Comparison of ENCODE assay signal across 21 cellular contexts in genomic region chr2:204896146-204896545, GRCh38.
A peak's percentile ranks its signal among the peaks of the same experiment; 100 is the strongest.
DNase-seq lines count a peak whose midpoint lies in the region; ATAC-seq, FAIRE-seq and TF ChIP-seq lines count a peak whose summit lies in the region.
"Had no signal": no experiment of that assay in that cellular context is flagged by ENCODE, and none has a peak within 500 bp of the region (broad histone marks: within the 10 kb centered on the region; RNA-seq: fewer than 3 reads in every experiment).

No MANE protein-coding gene starts in this region.

- H3K9me3 Mint-ChIP-seq in stimulated activated naive B cell treated with anti-CD40 and anti-IgM and Interleukin-4, amounts not matched to agents 10 μg/mL and 1 μg/mL and 100 μg/mL, for 72 hours: peaks cover 9 to 14% of the 10 kb centered on the region in 2 donors
- H3K9me3 Mint-ChIP-seq in CD14-positive monocyte: peaks cover 2 to 10% (median 5%) of the 10 kb centered on the region in 7 donors

- dilution Hi-C loops in IMR-90 (cut with HindIII; ENCODE audit: low sequenced_read_pairs, unreplicated experiment): no loop called here

- H2BK15ac ChIP-seq in IMR-90 (ENCODE audit: low read depth, low read length): no peak overlapping the region

- H3K4me3 Mint-ChIP-seq in stimulated activated naive B cell treated with anti-CD40 and anti-IgM and Interleukin-4, amounts not matched to agents 10 μg/mL and 1 μg/mL and 100 μg/mL, for 72 hours: no peak overlapping the region
- H3K4me3 Mint-ChIP-seq in CD14-positive monocyte: no peak overlapping the region
- H3K4me3 Mint-ChIP-seq: HFFc6; IgD-negative memory B cell; T-helper 1 cell treated with Interleukin-12 subunit alpha and Interleukin-12 subunit beta and Interleukin-4 antibody, amounts not matched to agents 30 μg/mL and 1 μg/mL, for 36 hours had no signal

- H2AFZ ChIP-seq in IMR-90 (replicated peaks; ENCODE audit: low read length, poor library complexity): no peak overlapping the region

- peaks cover 3 to 15% of the 10 kb centered on the region in 2 donors for H3K4me1 Mint-ChIP-seq in stimulated activated naive B cell treated with anti-CD40 and anti-IgM and Interleukin-4, amounts not matched to agents 10 μg/mL and 1 μg/mL and 100 μg/mL, for 72 hours
- H3K4me1 Mint-ChIP-seq in CD14-positive monocyte: no peaks in the 10 kb centered on the region
- H3K4me1 Mint-ChIP-seq: IgD-negative memory B cell had no signal

- H3K36me3 Mint-ChIP-seq in stimulated activated naive B cell treated with anti-CD40 and anti-IgM and Interleukin-4, amounts not matched to agents 10 μg/mL and 1 μg/mL and 100 μg/mL, for 72 hours: peaks cover 0 to 2% of the 10 kb centered on the region in 2 donors
- H3K36me3 Mint-ChIP-seq in CD14-positive monocyte: no peaks in the 10 kb centered on the region
- H3K36me3 Mint-ChIP-seq: IgD-negative memory B cell had no signal

- H3K79me1 ChIP-seq in IMR-90 (ENCODE audit: low read depth in 1 of 2, low read length in 2 of 2): peaks cover 10 to 17% of the 10 kb centered on the region in 2 experiments

- H3K27me3 ChIP-seq in IMR-90 (ENCODE audit: control insufficient read depth, insufficient read depth, low read length): no peaks in the 10 kb centered on the region

- H3K27me3 Mint-ChIP-seq in stimulated activated naive B cell treated with anti-CD40 and anti-IgM and Interleukin-4, amounts not matched to agents 10 μg/mL and 1 μg/mL and 100 μg/mL, for 72 hours: peaks cover 0 to 6% of the 10 kb centered on the region in 2 donors
- no peaks in the 10 kb centered on the region for H3K27me3 Mint-ChIP-seq in CD14-positive monocyte (ENCODE audit: low read depth in 3 of 3)
- H3K27me3 Mint-ChIP-seq: IgD-negative memory B cell had no signal

- DNase-seq in activated CD4-positive, CD25-positive, alpha-beta regulatory T cell treated with anti-CD3 and anti-CD28 coated beads, Interleukin-2, amount 50 U/mL, for 72 hours: no peak
- DNase-seq in IMR-90 (no peak), GM12891 (ENCODE audit: insufficient read length, low spot score) (no peak), NCI-H2227 treated with DMSO at 0.1 percent for 48 hours (lab: John Stamatoyannopoulos, UW) (no peak), CD14-positive monocyte (ENCODE audit: low spot score) (no peak)
- DNase-seq in stimulated activated naive B cell treated with anti-CD40 and anti-IgM and Interleukin-4, amounts not matched to agents 10 μg/mL and 1 μg/mL and 100 μg/mL, for 72 hours: no peak
- DNase-seq: 8988T, DMS79 treated with DMSO at 0.1 percent for 48 hours, H7, HFFc6, NCI-H1694, NCI-H2081, NCI-H2171, NCI-H524 treated with DMSO at 0.1 percent for 48 hours, NCI-H82, Right ventricle myocardium superior had no signal

- H3K9me1 ChIP-seq in IMR-90 (ENCODE audit: insufficient read depth, low read length): peaks cover 3% of the 10 kb centered on the region; the same call in 1 of the 2 replicates

- no peaks in the 10 kb centered on the region for H4K20me1 ChIP-seq in IMR-90 (ENCODE audit: insufficient read depth, low read length)

- no peak overlapping the region for H3K27ac Mint-ChIP-seq in stimulated activated naive B cell treated with anti-CD40 and anti-IgM and Interleukin-4, amounts not matched to agents 10 μg/mL and 1 μg/mL and 100 μg/mL, for 72 hours
- H3K27ac Mint-ChIP-seq in CD14-positive monocyte: peak overlapping the region in 1 of 7 donors; percentile 36
- H3K27ac Mint-ChIP-seq: HFFc6; IgD-negative memory B cell; T-helper 1 cell treated with Interleukin-12 subunit alpha and Interleukin-12 subunit beta and Interleukin-4 antibody, amounts not matched to agents 30 μg/mL and 1 μg/mL, for 36 hours had no signal

- H3K4me3 ChIP-seq in IMR-90 (ENCODE audit: insufficient read depth, low read depth, low read length): no peak overlapping the region

- H3K18ac ChIP-seq in IMR-90 (ENCODE audit: low read depth, low read length): no peak overlapping the region

- WGBS in IMR-90 (ENCODE audit: extremely low coverage in 2 of 2, insufficient read length in 1 of 2), 2 experiments: no CpG with 5 or more reads among the region's 4 CpGs

- H3K9ac ChIP-seq in IMR-90 (ENCODE audit: low read depth, low read length): no peak overlapping the region

- no peak for TF ChIP-seq RAD21 in IMR-90 (IDR thresholded peaks at IDR 0.05; ENCODE audit: low read length)

- no peaks in the 10 kb centered on the region for H3K36me3 ChIP-seq in IMR-90 (ENCODE audit: control insufficient read depth, insufficient read depth, low read length)

- H3K9me3 ChIP-seq in IMR-90 (ENCODE audit: control insufficient read depth, insufficient read depth, low read length): no peaks in the 10 kb centered on the region

- H2AK9ac ChIP-seq in IMR-90 (replicated peaks; ENCODE audit: low read depth, low read length, poor library complexity): no peak overlapping the region

- H3K23ac ChIP-seq in IMR-90 (ENCODE audit: low read depth, low read length): no peak overlapping the region

- H3K14ac ChIP-seq in IMR-90 (replicated peaks; ENCODE audit: low read depth, low read length): no peak overlapping the region

- POLR2A ChIA-PET in IMR-90 (lab: Charles Lee; ENCODE audit: unreplicated experiment): no interaction called here

- ATAC-seq in activated CD4-positive, CD25-positive, alpha-beta regulatory T cell treated with anti-CD3 and anti-CD28 coated beads, Interleukin-2, amount 50 U/mL, for 24 hours: peak; percentile 43 to 46
- ATAC-seq in GM18868 (IDR thresholded peaks at IDR 0.05; ENCODE audit: unreplicated experiment) (peak; percentile 74), IMR-90 (ENCODE audit: low read depth) (no peak)
- peak; percentile 60 to 62 for ATAC-seq in stimulated activated naive B cell treated with anti-CD40 and anti-IgM and Interleukin-4, amounts not matched to agents 10 μg/mL and 1 μg/mL and 100 μg/mL, for 72 hours (replicated peaks)

- no peak for FAIRE-seq in GM12891 (lab: Jason Lieb, UNC)
- FAIRE-seq: GM19239 had no signal

- no peak overlapping the region for H2BK120ac ChIP-seq in IMR-90 (ENCODE audit: low read depth, low read length)

- TF ChIP-seq POLR2A in IMR-90 (IDR thresholded peaks at IDR 0.05; ENCODE audit: low read depth, low read length): no peak
- no peak for TF ChIP-seq POLR2A in GM12891 (IDR thresholded peaks at IDR 0.05; ENCODE audit: low read depth, low read length)

- H2BK20ac ChIP-seq in IMR-90 (ENCODE audit: low read depth, low read length): no peak overlapping the region

- no peak overlapping the region for H3K56ac ChIP-seq in IMR-90 (ENCODE audit: extremely low read depth, insufficient read depth, low read length)

- intact Hi-C loops in IMR-90 (cut with micrococcal nuclease) (no loop called here), CD14-positive monocyte (cut with micrococcal nuclease) (no loop called here)

- H3K4me1 ChIP-seq in IMR-90 (ENCODE audit: control insufficient read depth, insufficient read depth, low read length): no peaks in the 10 kb centered on the region; the same call in 1 of the 2 replicates

- CTCF ChIA-PET in IMR-90 (lab: Yijun Ruan, JAX): no interaction called here

- no peak overlapping the region for H2BK5ac ChIP-seq in IMR-90 (ENCODE audit: low read depth, low read length, poor library complexity, severe bottlenecking)

- H3K4me2 ChIP-seq in IMR-90 (ENCODE audit: low read depth, low read length): no peak overlapping the region

- TF ChIP-seq CTCF in IMR-90 (conservative IDR thresholded peaks at IDR 0.05; ENCODE audit: low read depth, low read length) (no peak), CD14-positive monocyte (IDR thresholded peaks at IDR 0.05) (no peak)

- H2AK5ac ChIP-seq in IMR-90 (ENCODE audit: low read depth, low read length): no peak overlapping the region

- H4K5ac ChIP-seq in IMR-90 (ENCODE audit: low read depth, low read length): no peak overlapping the region

- no peak overlapping the region for H4K91ac ChIP-seq in IMR-90 (ENCODE audit: insufficient read depth, low read depth, low read length)

- no peak overlapping the region for H3K27ac ChIP-seq in IMR-90 (ENCODE audit: insufficient read depth, low read length)

- no TSS peak for BruUV-seq in IMR-90 (replicated peaks; lab: Mats Ljungman, UMichigan)

- no peak overlapping the region for H4K8ac ChIP-seq in IMR-90 (ENCODE audit: low read depth in 2 of 2, low read length in 2 of 2)

- in situ Hi-C loops in IMR-90 (cut with MboI; ENCODE audit: low sequenced_read_pairs): no loop called here

- peak overlapping the region; percentile 4; the same call in 1 of the 2 replicates for H3K4ac ChIP-seq in IMR-90 (ENCODE audit: low read depth, low read length)

TF ChIP-seq in IMR-90, 13 proteins besides CTCF, POLR2A, EP300 and RAD21 (continues in another document):
- no peak for TF ChIP-seq MAZ (IDR thresholded peaks at IDR 0.05; ENCODE audit: borderline replicate concordance, low read depth, low read length)
- TF ChIP-seq MXI1 (IDR thresholded peaks at IDR 0.05; ENCODE audit: borderline replicate concordance, low read depth, low read length): no peak
- no peak for TF ChIP-seq BHLHE40 (IDR thresholded peaks at IDR 0.05; ENCODE audit: low read depth, low read length)
- TF ChIP-seq CHD1 (IDR thresholded peaks at IDR 0.05; ENCODE audit: low read depth, low read length): no peak
- no peak for TF ChIP-seq NFE2L2 (IDR thresholded peaks at IDR 0.05; ENCODE audit: low read depth, low read length)
- no peak for TF ChIP-seq MAFK (IDR thresholded peaks at IDR 0.05; ENCODE audit: low read depth, low read length)
- no peak for TF ChIP-seq RFX5 (IDR thresholded peaks at IDR 0.05; ENCODE audit: low read depth, low read length)

TF ChIP-seq in GM12891, 5 proteins besides CTCF, POLR2A, EP300 and RAD21:
- TF ChIP-seq TAF1 (IDR thresholded peaks at IDR 0.05; ENCODE audit: low read depth, low read length) (no peak), POLR2AphosphoS5 (IDR thresholded peaks at IDR 0.05; ENCODE audit: low read depth, low read length) (no peak), PAX5 (IDR thresholded peaks at IDR 0.05; ENCODE audit: insufficient read depth, low read length, severe bottlenecking) (no peak), POU2F2 (IDR thresholded peaks at IDR 0.05; ENCODE audit: low read depth, low read length) (no peak), SPI1 (IDR thresholded peaks at IDR 0.05; ENCODE audit: low read depth, low read length) (no peak)
